15 cellular contexts compared by ENCODE assay signal in the genomic region with DNA sequence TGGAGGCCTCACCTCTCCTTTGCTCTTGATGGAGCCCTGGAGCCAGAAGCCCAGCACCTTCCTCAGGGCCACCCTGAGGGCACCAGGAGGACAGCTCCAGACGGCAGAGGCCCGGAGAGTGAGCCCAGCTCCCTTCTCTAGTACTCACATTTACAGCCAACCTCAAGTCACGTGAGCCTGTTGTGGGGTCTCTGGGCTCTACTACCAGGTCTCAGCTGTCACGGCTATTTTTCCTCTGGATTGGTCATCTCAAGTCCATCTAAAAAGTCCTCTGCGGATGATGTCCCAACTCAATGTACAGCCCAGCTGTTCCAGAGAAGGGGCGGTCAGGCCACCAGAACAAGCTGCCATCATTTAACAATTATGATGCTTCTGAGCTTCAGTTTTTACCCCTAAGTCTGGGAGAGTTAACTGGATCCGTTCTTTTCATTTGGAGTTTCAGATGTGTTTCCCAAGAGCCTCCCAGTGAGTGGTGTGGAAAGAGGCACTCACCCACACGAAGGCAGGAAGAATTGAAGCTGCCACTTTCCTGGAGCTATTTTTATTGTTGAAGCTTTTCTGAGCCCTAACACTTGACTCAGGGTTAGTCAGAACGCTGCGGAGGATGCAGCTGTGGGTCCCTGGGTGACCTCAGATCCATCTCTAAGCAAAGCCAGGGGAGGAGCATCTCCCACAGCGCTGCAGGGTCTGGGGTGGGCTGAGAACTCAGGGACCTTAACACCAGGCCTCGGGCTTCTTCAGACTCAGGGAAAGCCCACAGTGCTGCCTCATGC.
DNase-seq lines count a peak whose midpoint lies in the region; ATAC-seq, FAIRE-seq and TF ChIP-seq lines count a peak whose summit lies in the region.
"Had no signal": no experiment of that assay in that cellular context is flagged by ENCODE, and none has a peak within 500 bp of the region (broad histone marks: within the 10 kb centered on the region; RNA-seq: fewer than 3 reads in every experiment).

No MANE protein-coding gene starts in this region.

- H3K27me3 ChIP-seq in GM23248 (replicated peaks; ENCODE audit: insufficient read depth) (no peaks in the 10 kb centered on the region), foreskin keratinocyte (no peaks in the 10 kb centered on the region)
- H3K27me3 ChIP-seq: Peyer's patch had no signal

- H3K79me2 ChIP-seq in GM23248 (ENCODE audit: insufficient read depth) = no peaks in the 10 kb centered on the region

- peaks cover 46% of the 10 kb centered on the region for H3K4me1 ChIP-seq in GM23248 (ENCODE audit: insufficient read depth)
- peaks cover 5% of the 10 kb centered on the region for H3K4me1 ChIP-seq in foreskin keratinocyte
- H3K4me1 ChIP-seq: esophagus squamous epithelium, Peyer's patch had no signal

- H3K4me3 ChIP-seq in GM23248 = peak overlapping the region; percentile 30
- H3K4me3 ChIP-seq: esophagus squamous epithelium, Peyer's patch had no signal

- no peak for TF ChIP-seq CTCF in foreskin keratinocyte (conservative IDR thresholded peaks at IDR 0.05)

- H3K4me2 ChIP-seq in GM23248 (ENCODE audit: unreplicated experiment) = peak overlapping the region; percentile 64

- in situ Hi-C loops in GM23248 (cut with MboI) = no loop called here

- ATAC-seq in foreskin keratinocyte (peak; percentile 44), sciatic nerve (no peak)

- no peak for FAIRE-seq in urothelium cell line (lab: Jason Lieb, UNC)
- FAIRE-seq: D721Med had no signal

- DNase-seq in GM23248 = peak; percentile 96
- DNase-seq in amniotic epithelial cell (ENCODE audit: low read depth) = peak; percentile 80
- peak in 1 of 2 donors; percentile 42 for DNase-seq in foreskin keratinocyte
- peak; percentile 23 for DNase-seq in urothelium cell line (ENCODE audit: low spot score)
- DNase-seq in sciatic nerve (ENCODE audit: low spot score) = no peak
- no peak for DNase-seq in NK-92 (lab: John Stamatoyannopoulos, UW; ENCODE audit: unreplicated experiment)
- DNase-seq in cerebellar cortex (ENCODE audit: low spot score) = no peak
- DNase-seq: activated CD4-positive, alpha-beta memory T cell treated with anti-CD3 and anti-CD28 coated beads, Interleukin-2, amount 10 ng/mL, durations not matched to agents 7 days and 5 days; activated gamma-delta T cell; esophagus squamous epithelium; immature natural killer cell; NCI-H226; Peyer's patch; T-helper 9 cell had no signal

- no peaks in the 10 kb centered on the region for H3K36me3 ChIP-seq in GM23248 (ENCODE audit: low read depth)
- H3K36me3 ChIP-seq: esophagus squamous epithelium, Peyer's patch had no signal

- peak overlapping the region; percentile 23; the same call in 1 of the 2 replicates for H2AFZ ChIP-seq in GM23248

- no peaks in the 10 kb centered on the region for H4K20me1 ChIP-seq in GM23248 (ENCODE audit: insufficient read depth)

- peaks cover 23% of the 10 kb centered on the region for H3F3A ChIP-seq in GM23248 (ENCODE audit: insufficient read depth)

- intact Hi-C loops in sciatic nerve (cut with DNase I) = no loop called here

- H3K9me3 ChIP-seq in GM23248 (ENCODE audit: low read depth) = no peaks in the 10 kb centered on the region
- H3K9me3 ChIP-seq: esophagus squamous epithelium, Peyer's patch had no signal

- peak overlapping the region; percentile 72 for H3K9ac ChIP-seq in GM23248

- H3K27ac ChIP-seq in GM23248 (peak overlapping the region; percentile 92), foreskin keratinocyte (no peak overlapping the region)
- H3K27ac ChIP-seq: esophagus squamous epithelium, Peyer's patch had no signal

- H3K9me2 ChIP-seq in GM23248 (ENCODE audit: insufficient read depth) = no peaks in the 10 kb centered on the region

- 29 to 31% methylated on average over 11 to 12 of the region's 12 CpGs for WGBS in GM23248 (ENCODE audit: low coverage in 1 of 2, low lambda C conversion rate in 2 of 2, missing lambda C conversion rate in 2 of 2), 2 experiments

Comparison
In these comparisons a context has a peak if more than half of its experiments do, and no peak if none do; other contexts are left out.
1. DNase-seq: peak in GM23248 (single experiment), amniotic epithelial cell (single experiment) and urothelium cell line (single experiment); none in sciatic nerve (single experiment), NK-92 (single experiment) and cerebellar cortex (single experiment).